9 cellular contexts compared by ENCODE assay signal in the genomic region with DNA sequence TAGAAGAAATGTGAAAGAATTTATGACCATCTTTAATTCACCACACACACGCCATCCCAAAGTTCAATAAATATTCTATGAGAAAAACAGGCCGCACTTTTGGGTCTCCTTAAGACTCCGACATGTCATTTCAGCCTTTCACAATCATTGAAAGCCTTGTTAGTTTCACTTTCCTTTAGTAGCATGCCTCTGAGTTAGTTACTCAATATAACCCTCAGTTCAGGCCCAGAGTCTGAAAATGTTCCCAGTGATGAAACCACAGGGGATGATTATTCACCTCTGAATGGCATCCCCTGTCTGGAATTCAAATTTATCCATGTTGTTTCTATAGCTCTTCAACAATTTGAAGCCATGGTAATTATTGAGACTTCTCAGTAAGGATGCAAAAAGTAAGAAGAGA.
DNase-seq lines count a peak whose midpoint lies in the region; ATAC-seq and TF ChIP-seq lines count a peak whose summit lies in the region.
"Had no signal": no experiment of that assay in that cellular context is flagged by ENCODE, and none has a peak within 500 bp of the region (broad histone marks: within the 10 kb centered on the region; RNA-seq: fewer than 3 reads in every experiment).

No MANE protein-coding gene starts in this region.

- no peak overlapping the region; the same call in 1 of the 2 replicates for H3K4me2 ChIP-seq in IMR-90 (ENCODE audit: low read depth, low read length)

- no peak for TF ChIP-seq POLR2A in IMR-90 (IDR thresholded peaks at IDR 0.05; ENCODE audit: low read depth, low read length)

- H3K9ac ChIP-seq in IMR-90 (ENCODE audit: low read depth, low read length) = no peak overlapping the region

- in situ Hi-C loops in IMR-90 (cut with MboI; ENCODE audit: low sequenced_read_pairs) = no loop called here

- no peak for TF ChIP-seq CTCF in IMR-90 (conservative IDR thresholded peaks at IDR 0.05; ENCODE audit: low read depth, low read length)

- no CpG with 5 or more reads among the region's 3 CpGs for WGBS in IMR-90 (ENCODE audit: extremely low coverage in 2 of 2, insufficient read length in 1 of 2), 2 experiments

- no peak overlapping the region for H2AK5ac ChIP-seq in IMR-90 (ENCODE audit: low read depth, low read length)

- H3K14ac ChIP-seq in IMR-90 (replicated peaks; ENCODE audit: low read depth, low read length) = no peak overlapping the region

- no peak overlapping the region for H3K27ac ChIP-seq in IMR-90 (ENCODE audit: insufficient read depth, low read length)

- peak overlapping the region; percentile 60 for H3K27ac Mint-ChIP-seq in dendritic cell treated with granulocyte-macrophage colony-stimulating factor and Interleukin-4, amounts not matched to agents 40 ng/mL and 50 ng/mL, for 4 days

- H3K9me1 ChIP-seq in IMR-90 (ENCODE audit: insufficient read depth, low read length) = no peaks in the 10 kb centered on the region

- no TSS peak for BruUV-seq in IMR-90 (replicated peaks; lab: Mats Ljungman, UMichigan)

- no peak overlapping the region for H2BK15ac ChIP-seq in IMR-90 (ENCODE audit: low read depth, low read length)

- DNase-seq in CD1c-positive myeloid dendritic cell (ENCODE audit: extremely low spot score) (peak; percentile 59), IMR-90 (peak; percentile 63), myocyte (ENCODE audit: low read depth) (peak; percentile 47), NCI-H2227 (lab: John Stamatoyannopoulos, UW; ENCODE audit: unreplicated experiment) (no peak), COR-L47 (lab: John Stamatoyannopoulos, UW) (no peak)
- DNase-seq: cerebellar nuclear complex had no signal

- H4K91ac ChIP-seq in IMR-90 (ENCODE audit: insufficient read depth, low read depth, low read length) = no peak overlapping the region

- no peak overlapping the region for H3K56ac ChIP-seq in IMR-90 (ENCODE audit: extremely low read depth, insufficient read depth, low read length)

- no peak overlapping the region for H3K4ac ChIP-seq in IMR-90 (ENCODE audit: low read depth, low read length)

- no peaks in the 10 kb centered on the region for H3K79me1 ChIP-seq in IMR-90 (ENCODE audit: low read depth in 1 of 2, low read length in 2 of 2)

- no peaks in the 10 kb centered on the region for H3K9me3 ChIP-seq in IMR-90 (ENCODE audit: control insufficient read depth, insufficient read depth, low read length)

- H3K9me3 Mint-ChIP-seq in dendritic cell treated with granulocyte-macrophage colony-stimulating factor and Interleukin-4, amounts not matched to agents 40 ng/mL and 50 ng/mL, for 4 days = peaks cover 15% of the 10 kb centered on the region

- H3K23ac ChIP-seq in IMR-90 (ENCODE audit: low read depth, low read length) = no peak overlapping the region

- H3K4me1 Mint-ChIP-seq in dendritic cell treated with granulocyte-macrophage colony-stimulating factor and Interleukin-4, amounts not matched to agents 40 ng/mL and 50 ng/mL, for 4 days (ENCODE audit: low read depth) = peaks cover 31% of the 10 kb centered on the region

- intact Hi-C loops in IMR-90 (cut with micrococcal nuclease) = no loop called here
- intact Hi-C loops in dendritic cell treated with granulocyte-macrophage colony-stimulating factor and Interleukin-4, amounts not matched to agents 40 ng/mL and 50 ng/mL, for 4 days (cut with micrococcal nuclease) = no loop called here

- dilution Hi-C loops in IMR-90 (cut with HindIII; ENCODE audit: low sequenced_read_pairs, unreplicated experiment) = no loop called here

- H3K36me3 Mint-ChIP-seq in dendritic cell treated with granulocyte-macrophage colony-stimulating factor and Interleukin-4, amounts not matched to agents 40 ng/mL and 50 ng/mL, for 4 days (ENCODE audit: low read depth) = peaks cover 15% of the 10 kb centered on the region

- peaks cover 4% of the 10 kb centered on the region; the same call in 1 of the 2 replicates for H3K4me1 ChIP-seq in IMR-90 (ENCODE audit: control insufficient read depth, insufficient read depth, low read length)

- no peak overlapping the region for H2BK120ac ChIP-seq in IMR-90 (ENCODE audit: low read depth, low read length)

- H2BK20ac ChIP-seq in IMR-90 (ENCODE audit: low read depth, low read length) = no peak overlapping the region

- no peak overlapping the region for H3K18ac ChIP-seq in IMR-90 (ENCODE audit: low read depth, low read length)

- no peak overlapping the region for H2BK5ac ChIP-seq in IMR-90 (ENCODE audit: low read depth, low read length, poor library complexity, severe bottlenecking)

- no peak for TF ChIP-seq RAD21 in IMR-90 (IDR thresholded peaks at IDR 0.05; ENCODE audit: low read length)

- H4K20me1 ChIP-seq in IMR-90 (ENCODE audit: insufficient read depth, low read length) = no peaks in the 10 kb centered on the region

- H2AK9ac ChIP-seq in IMR-90 (replicated peaks; ENCODE audit: low read depth, low read length, poor library complexity) = no peak overlapping the region

- no peak overlapping the region for H3K4me3 Mint-ChIP-seq in dendritic cell treated with granulocyte-macrophage colony-stimulating factor and Interleukin-4, amounts not matched to agents 40 ng/mL and 50 ng/mL, for 4 days

- H3K4me3 ChIP-seq in IMR-90 (ENCODE audit: insufficient read depth, low read depth, low read length) = no peak overlapping the region

- peaks cover 3% of the 10 kb centered on the region for H3K27me3 Mint-ChIP-seq in dendritic cell treated with granulocyte-macrophage colony-stimulating factor and Interleukin-4, amounts not matched to agents 40 ng/mL and 50 ng/mL, for 4 days

- no peaks in the 10 kb centered on the region for H3K36me3 ChIP-seq in IMR-90 (ENCODE audit: control insufficient read depth, insufficient read depth, low read length)

- CTCF ChIA-PET in IMR-90 (lab: Yijun Ruan, JAX) = no interaction called here

- H4K8ac ChIP-seq in IMR-90 (ENCODE audit: low read depth in 2 of 2, low read length in 2 of 2) = no peak overlapping the region

- peaks cover 3% of the 10 kb centered on the region; the same call in 1 of the 2 replicates for H3K27me3 ChIP-seq in IMR-90 (ENCODE audit: control insufficient read depth, insufficient read depth, low read length)

- H4K5ac ChIP-seq in IMR-90 (ENCODE audit: low read depth, low read length) = no peak overlapping the region

- no peak overlapping the region for H2AFZ ChIP-seq in IMR-90 (replicated peaks; ENCODE audit: low read length, poor library complexity)

- peak; percentile 49 for ATAC-seq in IMR-90 (ENCODE audit: low read depth)
- ATAC-seq in HG03108 (IDR thresholded peaks at IDR 0.05; ENCODE audit: unreplicated experiment) = no peak
- ATAC-seq in GM21717 (IDR thresholded peaks at IDR 0.05; ENCODE audit: unreplicated experiment) = no peak

- POLR2A ChIA-PET in IMR-90 (lab: Charles Lee; ENCODE audit: unreplicated experiment) = no interaction called here

TF ChIP-seq in IMR-90, 13 proteins besides CTCF, POLR2A, EP300 and RAD21:
- TF ChIP-seq CEBPB (IDR thresholded peaks at IDR 0.05; ENCODE audit: low read depth, low read length) (peak; percentile 58; the same call in 1 of the 2 replicates), CHD1 (IDR thresholded peaks at IDR 0.05; ENCODE audit: low read depth, low read length) (no peak)
TF ChIP-seq in IMR-90: peak in this region for 1.

Comparison
In these comparisons a context has a peak if more than half of its experiments do, and no peak if none do; other contexts are left out.
1. DNase-seq: peak in CD1c-positive myeloid dendritic cell (single experiment), IMR-90 (single experiment) and myocyte (single experiment); none in NCI-H2227 (single experiment) and COR-L47 (single experiment).